In genomic region chr18:69944434-69944833, GRCh38 we compare ENCODE assay signal across 17 cellular contexts. TPM values are rescaled to one million over a fixed set of nuclear protein-coding genes. Genes with fewer than 3 reads are reported as not detected.
DNase-seq lines count a peak whose midpoint lies in the region; ATAC-seq and TF ChIP-seq lines count a peak whose summit lies in the region.
"Had no signal": no experiment of that assay in that cellular context is flagged by ENCODE, and none has a peak within 500 bp of the region (broad histone marks: within the 10 kb centered on the region; RNA-seq: fewer than 3 reads in every experiment).

No MANE protein-coding gene starts in this region.

- H3K36me3 Mint-ChIP-seq in activated naive CD8-positive, alpha-beta T cell treated with anti-CD3 and anti-CD28 coated beads, Interleukin-2, amount 10 ng/mL, durations not matched to agents 7 days and 5 days = peaks cover 58% of the 10 kb centered on the region
- peaks cover 76% of the 10 kb centered on the region for H3K36me3 Mint-ChIP-seq in activated naive CD8-positive, alpha-beta T cell treated with anti-CD3 and anti-CD28 coated beads for 36 hours
- H3K36me3 Mint-ChIP-seq in activated naive CD4-positive, alpha-beta T cell treated with anti-CD3 and anti-CD28 coated beads, Interleukin-2, amount 50 U/mL, for 72 hours = peaks cover 65 to 77% of the 10 kb centered on the region in 2 donors

- H2BK12ac ChIP-seq in neuronal stem cell (ENCODE audit: low read length) = no peak overlapping the region

- ATAC-seq in activated naive CD8-positive, alpha-beta T cell treated with anti-CD3 and anti-CD28 coated beads, Interleukin-2, amount 10 ng/mL, durations not matched to agents 7 days and 5 days (ENCODE audit: low read depth) = peak; percentile 48
- ATAC-seq in GM19351 (IDR thresholded peaks at IDR 0.05; ENCODE audit: unreplicated experiment) = peak; percentile 15
- ATAC-seq in activated naive CD4-positive, alpha-beta T cell treated with anti-CD3 and anti-CD28 coated beads, Interleukin-2, amount 50 U/mL, for 72 hours = peak; percentile 9 to 36
- ATAC-seq in stimulated activated naive CD8-positive, alpha-beta T cell treated with anti-CD3 and anti-CD28 coated beads, Interleukin-15, amount 100 ng/mL, for 72 hours = peak; percentile 57

- no peak overlapping the region for H4K91ac ChIP-seq in neuronal stem cell (ENCODE audit: low read depth, low read length, poor library complexity)

- H3K4me2 ChIP-seq in neuronal stem cell (ENCODE audit: insufficient read depth, low read length, poor library complexity, severe bottlenecking) (no peak overlapping the region), MM.1S (ENCODE audit: low read depth, low read length) (no peak overlapping the region)
- H3K4me2 ChIP-seq: hepatocyte had no signal

- no peak overlapping the region for H3K4me3 ChIP-seq in neuronal stem cell (ENCODE audit: low read length in 2 of 2)
- no peak overlapping the region for H3K4me3 ChIP-seq in MM.1S (ENCODE audit: low read length)
- H3K4me3 ChIP-seq: hepatocyte had no signal

- H3K9ac ChIP-seq in neuronal stem cell (ENCODE audit: low read depth, low read length, poor library complexity) = no peak overlapping the region
- no peak overlapping the region for H3K9ac ChIP-seq in MM.1S (ENCODE audit: low read length)

- H4K8ac ChIP-seq in neuronal stem cell (ENCODE audit: low read depth, low read length) = no peak overlapping the region

- no peak overlapping the region for H3K14ac ChIP-seq in neuronal stem cell (ENCODE audit: low read length)

- H3K27me3 Mint-ChIP-seq in activated naive CD8-positive, alpha-beta T cell treated with anti-CD3 and anti-CD28 coated beads, Interleukin-2, amount 10 ng/mL, durations not matched to agents 7 days and 5 days = no peaks in the 10 kb centered on the region
- no peaks in the 10 kb centered on the region for H3K27me3 Mint-ChIP-seq in activated naive CD8-positive, alpha-beta T cell treated with anti-CD3 and anti-CD28 coated beads for 36 hours
- no peaks in the 10 kb centered on the region for H3K27me3 Mint-ChIP-seq in stimulated activated naive CD8-positive, alpha-beta T cell treated with anti-CD3 and anti-CD28 coated beads, Interleukin-15, amount 100 ng/mL, for 72 hours
- H3K27me3 Mint-ChIP-seq: memory B cell; natural killer cell treated with Interleukin-12 subunit alpha and Interleukin-12 subunit beta and Interleukin-15 and Interleukin-18, amount 100 ng/mL, for 72 hours had no signal

- H2AK5ac ChIP-seq in neuronal stem cell (ENCODE audit: low read depth, low read length) = no peak overlapping the region

- peaks cover 56% of the 10 kb centered on the region for H3K4me1 Mint-ChIP-seq in activated naive CD8-positive, alpha-beta T cell treated with anti-CD3 and anti-CD28 coated beads, Interleukin-2, amount 10 ng/mL, durations not matched to agents 7 days and 5 days
- peaks cover 59% of the 10 kb centered on the region for H3K4me1 Mint-ChIP-seq in activated naive CD8-positive, alpha-beta T cell treated with anti-CD3 and anti-CD28 coated beads for 36 hours
- peaks cover 58% of the 10 kb centered on the region for H3K4me1 Mint-ChIP-seq in stimulated activated naive CD8-positive, alpha-beta T cell treated with anti-CD3 and anti-CD28 coated beads, Interleukin-15, amount 100 ng/mL, for 72 hours

- no peaks in the 10 kb centered on the region for H3K79me2 ChIP-seq in MM.1S (ENCODE audit: low read length)
- H3K79me2 ChIP-seq: hepatocyte had no signal

- H3K36me3 ChIP-seq in neuronal stem cell (replicated peaks in 1 of 2; ENCODE audit: control insufficient read depth in 2 of 2, insufficient read depth in 2 of 2, low read length in 2 of 2) (no peaks in the 10 kb centered on the region), MM.1S (replicated peaks; ENCODE audit: insufficient read depth, low read length) (no peaks in the 10 kb centered on the region)

- no peak overlapping the region for H2AFZ ChIP-seq in neuronal stem cell (ENCODE audit: low read length)
- H2AFZ ChIP-seq in MM.1S (ENCODE audit: low read length) = no peak overlapping the region
- H2AFZ ChIP-seq: hepatocyte had no signal

- H3K79me1 ChIP-seq in neuronal stem cell (ENCODE audit: low read depth, low read length) = no peaks in the 10 kb centered on the region

- TF ChIP-seq CTCF in MM.1S (IDR thresholded peaks at IDR 0.05; ENCODE audit: low read length) = no peak

- H2BK15ac ChIP-seq in neuronal stem cell (ENCODE audit: low read length) = no peak overlapping the region

- no peaks in the 10 kb centered on the region for H3K9me2 ChIP-seq in MM.1S (replicated peaks; ENCODE audit: insufficient read depth, low read length)

- peaks cover 20% of the 10 kb centered on the region for H3K9me3 Mint-ChIP-seq in activated naive CD8-positive, alpha-beta T cell treated with anti-CD3 and anti-CD28 coated beads, Interleukin-2, amount 10 ng/mL, durations not matched to agents 7 days and 5 days
- peaks cover 35% of the 10 kb centered on the region for H3K9me3 Mint-ChIP-seq in activated naive CD8-positive, alpha-beta T cell treated with anti-CD3 and anti-CD28 coated beads for 36 hours
- H3K9me3 Mint-ChIP-seq in activated naive CD4-positive, alpha-beta T cell treated with anti-CD3 and anti-CD28 coated beads, Interleukin-2, amount 50 U/mL, for 72 hours = peaks cover 11 to 26% of the 10 kb centered on the region in 2 donors
- peaks cover 30 to 35% of the 10 kb centered on the region in 2 donors for H3K9me3 Mint-ChIP-seq in stimulated activated naive CD8-positive, alpha-beta T cell treated with anti-CD3 and anti-CD28 coated beads, Interleukin-15, amount 100 ng/mL, for 72 hours

- H3K4me1 ChIP-seq in neuronal stem cell (ENCODE audit: control insufficient read depth in 2 of 2, insufficient read depth in 1 of 2, low read depth in 1 of 2, low read length in 2 of 2) = no peaks in the 10 kb centered on the region
- peaks cover 29% of the 10 kb centered on the region for H3K4me1 ChIP-seq in MM.1S (ENCODE audit: low read length)

- WGBS in neuronal stem cell (ENCODE audit: extremely low coverage in 2 of 2, insufficient read length in 2 of 2, insufficient replicate concordance in 1 of 2), 2 donors = no CpG with 5 or more reads among the region's 2 CpGs

- H3K9me3 ChIP-seq in neuronal stem cell (replicated peaks in 1 of 2; ENCODE audit: control insufficient read depth in 2 of 2, insufficient read depth in 1 of 2, low read depth in 1 of 2, low read length in 2 of 2) (no peaks in the 10 kb centered on the region), MM.1S (replicated peaks; ENCODE audit: insufficient read depth, low read length) (no peaks in the 10 kb centered on the region)

- no peak overlapping the region for H3K23ac ChIP-seq in neuronal stem cell (ENCODE audit: low read depth, low read length, poor library complexity)

- DNase-seq in activated naive CD8-positive, alpha-beta T cell treated with anti-CD3 and anti-CD28 coated beads, Interleukin-2, amount 10 ng/mL, durations not matched to agents 7 days and 5 days = no peak
- no peak for DNase-seq in activated naive CD8-positive, alpha-beta T cell treated with anti-CD3 and anti-CD28 coated beads for 36 hours
- DNase-seq in activated naive CD4-positive, alpha-beta T cell treated with anti-CD3 and anti-CD28 coated beads, Interleukin-2, amount 50 U/mL, for 72 hours (ENCODE audit: low spot score in 2 of 2) = peak in 1 of 2 donors; percentile 41
- peak in 1 of 2 donors; percentile 49 for DNase-seq in stimulated activated naive CD8-positive, alpha-beta T cell treated with anti-CD3 and anti-CD28 coated beads, Interleukin-15, amount 100 ng/mL, for 72 hours
- DNase-seq in neuronal stem cell (ENCODE audit: low spot score) (no peak), MM.1S (no peak), NCI-H2227 treated with DMSO at 0.1 percent for 48 hours (lab: John Stamatoyannopoulos, UW) (no peak)
- DNase-seq: islet precursor cell; NCI-H1694 treated with DMSO at 0.1 percent for 48 hours; NCI-H446 treated with DMSO at 0.1 percent for 48 hours; posterior cingulate gyrus; stimulated activated CD4-positive, alpha-beta T cell treated with anti-CD3 and anti-CD28 coated beads, Interleukin-2, amount 100 ng/mL, for 48 hours; substantia nigra had no signal

- no peak overlapping the region for H2BK5ac ChIP-seq in neuronal stem cell (ENCODE audit: low read length)

- no peak overlapping the region for H3K4ac ChIP-seq in neuronal stem cell (ENCODE audit: low read length)

- no peaks in the 10 kb centered on the region for H3K27me3 ChIP-seq in neuronal stem cell (ENCODE audit: control insufficient read depth in 3 of 3, insufficient read depth in 3 of 3, low read depth in 1 of 3, low read length in 3 of 3)
- H3K27me3 ChIP-seq in MM.1S (replicated peaks; ENCODE audit: insufficient read depth, low read length) = no peaks in the 10 kb centered on the region
- H3K27me3 ChIP-seq: hepatocyte had no signal

- H3K27ac ChIP-seq in neuronal stem cell (replicated peaks; ENCODE audit: low read length) = no peak overlapping the region
- no peak overlapping the region for H3K27ac ChIP-seq in MM.1S (ENCODE audit: low read length)
- H3K27ac ChIP-seq: hepatocyte had no signal

- no peak overlapping the region for H3K4me3 Mint-ChIP-seq in activated naive CD8-positive, alpha-beta T cell treated with anti-CD3 and anti-CD28 coated beads, Interleukin-2, amount 10 ng/mL, durations not matched to agents 7 days and 5 days
- no peak overlapping the region for H3K4me3 Mint-ChIP-seq in activated naive CD8-positive, alpha-beta T cell treated with anti-CD3 and anti-CD28 coated beads for 36 hours
- peak overlapping the region in 1 of 2 donors; percentile 86 for H3K4me3 Mint-ChIP-seq in stimulated activated naive CD8-positive, alpha-beta T cell treated with anti-CD3 and anti-CD28 coated beads, Interleukin-15, amount 100 ng/mL, for 72 hours
- H3K4me3 Mint-ChIP-seq: memory B cell; natural killer cell treated with Interleukin-12 subunit alpha and Interleukin-12 subunit beta and Interleukin-15 and Interleukin-18, amount 100 ng/mL, for 72 hours had no signal

- POLR2A ChIA-PET in activated naive CD8-positive, alpha-beta T cell treated with anti-CD3 and anti-CD28 coated beads, Interleukin-2, amount 10 ng/mL, durations not matched to agents 7 days and 5 days (lab: Charles Lee) = interaction anchor here (0.7 to 1.7 kb wide), 10 partner anchors 9 to 47 kb away, joined by 3 to 11 read pairs (median 3); no protein-coding TSS in a partner anchor

- no peak overlapping the region for H3K18ac ChIP-seq in neuronal stem cell (ENCODE audit: low read length)

- H3K27ac Mint-ChIP-seq in activated naive CD8-positive, alpha-beta T cell treated with anti-CD3 and anti-CD28 coated beads, Interleukin-2, amount 10 ng/mL, durations not matched to agents 7 days and 5 days = no peak overlapping the region
- H3K27ac Mint-ChIP-seq in activated naive CD8-positive, alpha-beta T cell treated with anti-CD3 and anti-CD28 coated beads for 36 hours = no peak overlapping the region
- H3K27ac Mint-ChIP-seq in activated naive CD4-positive, alpha-beta T cell treated with anti-CD3 and anti-CD28 coated beads, Interleukin-2, amount 50 U/mL, for 72 hours = no peak overlapping the region
- peak overlapping the region; percentile 96 to 97 for H3K27ac Mint-ChIP-seq in stimulated activated naive CD8-positive, alpha-beta T cell treated with anti-CD3 and anti-CD28 coated beads, Interleukin-15, amount 100 ng/mL, for 72 hours
- H3K27ac Mint-ChIP-seq: memory B cell; natural killer cell treated with Interleukin-12 subunit alpha and Interleukin-12 subunit beta and Interleukin-15 and Interleukin-18, amount 100 ng/mL, for 72 hours had no signal

- H3F3A ChIP-seq in MM.1S (ENCODE audit: insufficient read depth, low read length) = peaks cover 4% of the 10 kb centered on the region; the same call in 1 of the 2 replicates

- H4K20me1 ChIP-seq in MM.1S (ENCODE audit: insufficient read depth, low read length) = no peaks in the 10 kb centered on the region

- no peak overlapping the region for H2BK120ac ChIP-seq in neuronal stem cell (ENCODE audit: low read depth, low read length)

RNA-seq across cellular contexts. Expression of gene CD226, which starts 3.2 kb away (rescaled TPM):
- total RNA-seq in activated naive CD8-positive, alpha-beta T cell treated with anti-CD3 and anti-CD28 coated beads, Interleukin-2, amount 10 ng/mL, durations not matched to agents 7 days and 5 days = 10 to 100 TPM; 46.4 to 50.9 TPM
- 10 to 100 TPM; 57.2 to 57.7 TPM for total RNA-seq in activated naive CD8-positive, alpha-beta T cell treated with anti-CD3 and anti-CD28 coated beads for 36 hours
- total RNA-seq in activated naive CD4-positive, alpha-beta T cell treated with anti-CD3 and anti-CD28 coated beads, Interleukin-2, amount 50 U/mL, for 72 hours = 10 to 100 TPM; 42.4 to 86.5 TPM
- 0.03 TPM for polyA plus RNA-seq in neuronal stem cell (2013, experiment 1 of 2)
- 0.01 TPM for polyA plus RNA-seq in neuronal stem cell (2013, experiment 2 of 2)
- polyA plus RNA-seq: hepatocyte had no signal

Comparison
In these comparisons a context has a peak if more than half of its experiments do, and no peak if none do; other contexts are left out.
1. H3K27ac Mint-ChIP-seq: peak in stimulated activated naive CD8-positive, alpha-beta T cell treated with anti-CD3 and anti-CD28 coated beads, Interleukin-15, amount 100 ng/mL, for 72 hours (2 of 2); none in activated naive CD8-positive, alpha-beta T cell treated with anti-CD3 and anti-CD28 coated beads, Interleukin-2, amount 10 ng/mL, durations not matched to agents 7 days and 5 days (single experiment), activated naive CD8-positive, alpha-beta T cell treated with anti-CD3 and anti-CD28 coated beads for 36 hours (single experiment) and activated naive CD4-positive, alpha-beta T cell treated with anti-CD3 and anti-CD28 coated beads, Interleukin-2, amount 50 U/mL, for 72 hours (0 of 2).
2. Peak in every context shown above with its lines, with median percentiles within 50 percentile points of each other: ATAC-seq.